11 cellular contexts compared by ENCODE assay signal in the genomic region with DNA sequence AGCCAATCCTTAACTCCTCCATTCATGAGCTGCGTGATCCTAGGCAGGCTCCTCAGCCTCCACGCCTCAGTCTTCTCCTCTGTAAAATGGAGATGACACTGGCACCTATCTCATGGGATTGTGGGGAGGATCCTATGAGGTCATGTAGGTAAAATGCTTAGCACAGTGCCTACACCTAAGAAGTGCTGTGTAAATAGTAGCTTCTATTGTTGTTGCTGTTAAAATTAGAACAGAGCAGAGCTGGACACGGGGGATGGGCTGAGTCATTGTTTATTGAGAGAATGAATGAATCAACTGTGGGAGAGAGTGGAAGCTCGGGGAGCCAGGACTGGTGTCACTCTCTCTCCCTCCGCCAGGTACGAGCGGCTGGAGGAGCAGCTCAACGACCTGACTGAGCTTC. TPM values are rescaled to one million over a fixed set of nuclear protein-coding genes. Genes with fewer than 3 reads are reported as not detected.
DNase-seq lines count a peak whose midpoint lies in the region; ATAC-seq and TF ChIP-seq lines count a peak whose summit lies in the region.
"Had no signal": no experiment of that assay in that cellular context is flagged by ENCODE, and none has a peak within 500 bp of the region (broad histone marks: within the 10 kb centered on the region; RNA-seq: fewer than 3 reads in every experiment).

No MANE protein-coding gene starts in this region.

- peak overlapping the region in 2 of 3 donors; percentile 54 to 57 for H3K4me3 ChIP-seq in skeletal muscle tissue (ENCODE audit: low read length in 3 of 3)
- H3K4me3 ChIP-seq: cardiac muscle cell had no signal

- peaks cover 33 to 70% (median 53%) of the 10 kb centered on the region in 3 donors for H3K4me1 ChIP-seq in skeletal muscle tissue (ENCODE audit: control insufficient read depth in 3 of 3, insufficient read depth in 3 of 3, low read length in 3 of 3)

- H3K27me3 ChIP-seq in skeletal muscle tissue (ENCODE audit: control insufficient read depth in 3 of 3, insufficient read depth in 3 of 3, low read length in 3 of 3), result no peaks in the 10 kb centered on the region
- H3K27me3 ChIP-seq: cardiac muscle cell had no signal

- TF ChIP-seq CTCF in GM13976 (IDR thresholded peaks at IDR 0.05; ENCODE audit: borderline replicate concordance, control extremely low read depth, extremely low read depth, insufficient read depth, missing control alignments), result no peak

- H3K36me3 ChIP-seq in skeletal muscle tissue (ENCODE audit: control insufficient read depth in 3 of 3, insufficient read depth in 3 of 3, low read length in 3 of 3), result peaks cover 19 to 28% (median 23%) of the 10 kb centered on the region in 3 donors
- H3K36me3 ChIP-seq: cardiac muscle cell had no signal

- in situ Hi-C loops in GM13976 (cut with MboI; ENCODE audit: low sequenced_read_pairs, unreplicated experiment), result no loop called here

- peak overlapping the region in 2 of 3 donors; percentile 24 to 68 for H3K9ac ChIP-seq in skeletal muscle tissue (ENCODE audit: low read depth in 1 of 3, low read length in 3 of 3)

- H3K27ac ChIP-seq in skeletal muscle tissue (ENCODE audit: low read depth, low read length), result peak overlapping the region; percentile 87
- H3K27ac ChIP-seq: cardiac muscle cell had no signal

- DNase-seq in NCI-H2107 treated with DMSO at 0.1 percent for 48 hours (lab: John Stamatoyannopoulos, UW; ENCODE audit: unreplicated experiment) (peak; percentile 63), NCI-H2107 (lab: John Stamatoyannopoulos, UW) (no peak), SW480 (ENCODE audit: low spot score) (peak; percentile 85), globus pallidus (ENCODE audit: low spot score) (peak; percentile 86), GM13976 (ENCODE audit: low spot score) (no peak), Kasumi-1 (lab: John Stamatoyannopoulos, UW) (no peak)
- DNase-seq: 8988T, NCI-H2081 treated with DMSO at 0.1 percent for 48 hours had no signal

- ATAC-seq in HG02759 (IDR thresholded peaks at IDR 0.05; ENCODE audit: unreplicated experiment), result no peak

- no peaks in the 10 kb centered on the region for H3K9me3 ChIP-seq in skeletal muscle tissue (ENCODE audit: control insufficient read depth in 3 of 3, low read length in 3 of 3)

RNA-seq across cellular contexts. Expression of gene TMCC2, which starts 43.0 kb away (rescaled TPM):
- total RNA-seq in skeletal muscle tissue, result 15.1 TPM

RNA-seq across cellular contexts. Expression of gene NUAK2, which starts 50.8 kb away (rescaled TPM):
- total RNA-seq in skeletal muscle tissue, result 1.0 TPM

RNA-seq across cellular contexts. Expression of gene DSTYK, which starts 59.3 kb away (rescaled TPM):
- total RNA-seq in skeletal muscle tissue, result 10.4 TPM

Comparison
In these comparisons a context has a peak if more than half of its experiments do, and no peak if none do; other contexts are left out.
1. DNase-seq: peak in NCI-H2107 treated with DMSO at 0.1 percent for 48 hours (single experiment), SW480 (single experiment) and globus pallidus (single experiment); none in NCI-H2107 (single experiment), GM13976 (single experiment) and Kasumi-1 (0 of 2).